In genomic region chr7:38428040-38428439, GRCh38 we compare ENCODE assay signal across 32 cellular contexts.
A peak's percentile ranks its signal among the peaks of the same experiment; 100 is the strongest.
DNase-seq lines count a peak whose midpoint lies in the region; ATAC-seq, FAIRE-seq and TF ChIP-seq lines count a peak whose summit lies in the region.
"Had no signal": no experiment of that assay in that cellular context is flagged by ENCODE, and none has a peak within 500 bp of the region (broad histone marks: within the 10 kb centered on the region; RNA-seq: fewer than 3 reads in every experiment).

No MANE protein-coding gene starts in this region.

- TF ChIP-seq CTCF in right atrium auricular region (IDR thresholded peaks at IDR 0.05) (no peak), astrocyte (IDR thresholded peaks at IDR 0.05; ENCODE audit: insufficient read depth, low read depth, low read length) (no peak), SK-N-SH (IDR thresholded peaks at IDR 0.05) (no peak)

- peaks cover 2% of the 10 kb centered on the region for H3K27me3 Mint-ChIP-seq in astrocyte (ENCODE audit: low read depth, unreplicated experiment)
- H3K27me3 Mint-ChIP-seq: activated naive CD8-positive, alpha-beta T cell treated with anti-CD3 and anti-CD28 coated beads, Interleukin-2, amount 10 ng/mL, durations not matched to agents 7 days and 5 days had no signal

- peak; percentile 60 for ATAC-seq in Right ventricle myocardium inferior
- ATAC-seq in left ventricle myocardium superior: peak; percentile 68
- ATAC-seq in GM18867 (IDR thresholded peaks at IDR 0.05; ENCODE audit: unreplicated experiment): no peak
- no peak for ATAC-seq in GM21447 (IDR thresholded peaks at IDR 0.05; ENCODE audit: unreplicated experiment)
- ATAC-seq: body of pancreas, gastroesophageal sphincter, HepG2, lower lobe of right lung had no signal

- TF ChIP-seq RAD21 in SK-N-SH (IDR thresholded peaks at IDR 0.05; ENCODE audit: low read length): no peak

- H3K4me1 ChIP-seq in right atrium auricular region (peaks cover 0 to 4% of the 10 kb centered on the region in 2 donors), astrocyte (ENCODE audit: insufficient read depth, low read length) (no peaks in the 10 kb centered on the region), SK-N-SH (ENCODE audit: control insufficient read depth in 1 of 2, insufficient read depth in 2 of 2, low read depth in 1 of 2, low read length in 1 of 2) (peaks cover 0 to 2% of the 10 kb centered on the region in 2 experiments; a peak in 1 of 4 replicates)
- H3K4me1 ChIP-seq: body of pancreas, HAP-1, lower lobe of right lung, neural progenitor cell had no signal

- POLR2A ChIA-PET in SK-N-SH (lab: Yijun Ruan, JAX): no interaction called here

- H3K4me2 ChIP-seq in astrocyte (ENCODE audit: low read length) (no peak overlapping the region), SK-N-SH (no peak overlapping the region)
- H3K4me2 ChIP-seq: BLaER1, neural progenitor cell had no signal

- H3K9ac ChIP-seq in astrocyte (ENCODE audit: low read length) (no peak overlapping the region), SK-N-SH (no peak overlapping the region)
- H3K9ac ChIP-seq: BLaER1, neural progenitor cell had no signal

- H2AFZ ChIP-seq in astrocyte (ENCODE audit: low read depth, low read length): no peak overlapping the region
- no peak overlapping the region for H2AFZ ChIP-seq in SK-N-SH (ENCODE audit: low read depth)
- H2AFZ ChIP-seq: neural progenitor cell had no signal

- H3K9me3 Mint-ChIP-seq in astrocyte (ENCODE audit: unreplicated experiment): no peaks in the 10 kb centered on the region
- H3K9me3 Mint-ChIP-seq: activated naive CD8-positive, alpha-beta T cell treated with anti-CD3 and anti-CD28 coated beads, Interleukin-2, amount 10 ng/mL, durations not matched to agents 7 days and 5 days; neural progenitor cell had no signal

- no peaks in the 10 kb centered on the region for H3K9me2 ChIP-seq in SK-N-SH

- TF ChIP-seq EP300 in SK-N-SH (IDR thresholded peaks at IDR 0.05; ENCODE audit: borderline replicate concordance in 1 of 2, low read depth in 1 of 2, low read length in 1 of 2): no peak

- H3K79me2 ChIP-seq in astrocyte (ENCODE audit: insufficient read depth, low read length) (no peaks in the 10 kb centered on the region), SK-N-SH (ENCODE audit: insufficient read depth) (no peaks in the 10 kb centered on the region)

- no peaks in the 10 kb centered on the region for H4K20me1 ChIP-seq in astrocyte (ENCODE audit: insufficient read depth, low read length)
- no peaks in the 10 kb centered on the region for H4K20me1 ChIP-seq in SK-N-SH (ENCODE audit: insufficient read depth)
- H4K20me1 ChIP-seq: BLaER1 had no signal

- no peak overlapping the region for H3K27ac Mint-ChIP-seq in astrocyte (ENCODE audit: unreplicated experiment)
- H3K27ac Mint-ChIP-seq: activated naive CD8-positive, alpha-beta T cell treated with anti-CD3 and anti-CD28 coated beads, Interleukin-2, amount 10 ng/mL, durations not matched to agents 7 days and 5 days; activated T-helper 17 cell treated with anti-CD3 and anti-CD28 coated beads, Interleukin-2, amount 50 U/mL, for 72 hours; neural progenitor cell; progenitor cell of endocrine pancreas had no signal

- H3K9me3 ChIP-seq in right atrium auricular region (no peaks in the 10 kb centered on the region), astrocyte (ENCODE audit: insufficient read depth, low read depth, low read length) (no peaks in the 10 kb centered on the region), SK-N-SH (no peaks in the 10 kb centered on the region)
- H3K9me3 ChIP-seq: BLaER1, body of pancreas, gastroesophageal sphincter, HAP-1, lower lobe of right lung had no signal

- no peak for DNase-seq in Right ventricle myocardium inferior (ENCODE audit: missing footprints)
- DNase-seq in right atrium auricular region (ENCODE audit: low spot score): no peak
- peak; percentile 6 for DNase-seq in astrocyte (ENCODE audit: low read depth)
- peak; percentile 32 for DNase-seq in left ventricle myocardium superior
- peak; percentile 52 for DNase-seq in superior temporal gyrus (ENCODE audit: extremely low spot score)
- no peak for DNase-seq in SK-N-SH
- DNase-seq: 8988T; activated B cell treated with CpG ODN at 0.5 μM for 24 hours; activated CD4-positive, alpha-beta T cell treated with anti-CD3 and anti-CD28 coated beads, Interleukin-2, amount 50 U/mL, for 48 hours; activated CD8-positive, alpha-beta memory T cell treated with anti-CD3 and anti-CD28 coated beads, Interleukin-2, amount 50 U/mL, for 4 hours; activated naive CD8-positive, alpha-beta T cell treated with anti-CD3 and anti-CD28 coated beads, Interleukin-2, amount 10 ng/mL, durations not matched to agents 7 days and 5 days; COR-L47; DND-41; effector CD4-positive, alpha-beta T cell; lower lobe of right lung; NCI-H1092; NCI-H187; NCI-H748 treated with DMSO at 0.1 percent for 48 hours; T1000 had no signal

- H3K27me3 ChIP-seq in right atrium auricular region (no peaks in the 10 kb centered on the region), astrocyte (ENCODE audit: insufficient read depth, low read length) (no peaks in the 10 kb centered on the region), SK-N-SH (ENCODE audit: insufficient read depth) (no peaks in the 10 kb centered on the region)
- H3K27me3 ChIP-seq: BLaER1, body of pancreas, gastroesophageal sphincter, neural progenitor cell had no signal

- 0% methylated on average over 1 of the region's 1 CpG for WGBS in SK-N-SH (ENCODE audit: low lambda C conversion rate)

- H3F3A ChIP-seq in SK-N-SH (replicated peaks; ENCODE audit: insufficient read depth): no peaks in the 10 kb centered on the region

- H3K36me3 ChIP-seq in right atrium auricular region (no peaks in the 10 kb centered on the region), astrocyte (ENCODE audit: insufficient read depth, low read length) (no peaks in the 10 kb centered on the region), SK-N-SH (replicated peaks in 1 of 2; ENCODE audit: control insufficient read depth in 1 of 2, insufficient read depth in 2 of 2, low read length in 1 of 2) (no peaks in the 10 kb centered on the region)
- H3K36me3 ChIP-seq: BLaER1, gastroesophageal sphincter, HAP-1, lower lobe of right lung, neural progenitor cell had no signal

- H3K27ac ChIP-seq in right atrium auricular region: no peak overlapping the region
- H3K27ac ChIP-seq in astrocyte (ENCODE audit: low read depth, low read length): no peak overlapping the region
- no peak overlapping the region for H3K27ac ChIP-seq in SK-N-SH (ENCODE audit: low read depth in 2 of 2, low read length in 1 of 2)
- H3K27ac ChIP-seq: BLaER1, body of pancreas, gastroesophageal sphincter, lower lobe of right lung, neural progenitor cell, RWPE1 had no signal

- FAIRE-seq in astrocyte (lab: Jason Lieb, UNC): no peak
- FAIRE-seq: GM12892, HepG2, islet of Langerhans had no signal

- no peaks in the 10 kb centered on the region for H3K36me3 Mint-ChIP-seq in astrocyte (ENCODE audit: low read depth, unreplicated experiment)

- no peak overlapping the region for H3K4me3 Mint-ChIP-seq in astrocyte (ENCODE audit: unreplicated experiment)
- H3K4me3 Mint-ChIP-seq: activated naive CD8-positive, alpha-beta T cell treated with anti-CD3 and anti-CD28 coated beads, Interleukin-2, amount 10 ng/mL, durations not matched to agents 7 days and 5 days; activated T-helper 17 cell treated with anti-CD3 and anti-CD28 coated beads, Interleukin-2, amount 50 U/mL, for 72 hours; neural progenitor cell had no signal

- intact Hi-C loops in Right ventricle myocardium inferior (cut with DNase I) (no loop called here), left ventricle myocardium superior (cut with micrococcal nuclease) (no loop called here)

- CTCF ChIA-PET in SK-N-SH (lab: Yijun Ruan, JAX): no interaction called here

- H3K4me3 ChIP-seq in right atrium auricular region (no peak overlapping the region), astrocyte (ENCODE audit: insufficient read depth, low read depth, low read length) (no peak overlapping the region), SK-N-SH (ENCODE audit: low read depth in 2 of 2, low read length in 1 of 2) (no peak overlapping the region)
- H3K4me3 ChIP-seq: BLaER1, body of pancreas, gastroesophageal sphincter, HAP-1, lower lobe of right lung, neural progenitor cell had no signal

- H3K4me1 Mint-ChIP-seq in astrocyte (ENCODE audit: low read depth, unreplicated experiment): no peaks in the 10 kb centered on the region
- H3K4me1 Mint-ChIP-seq: neural progenitor cell had no signal

TF ChIP-seq in SK-N-SH, 30 proteins besides CTCF, POLR2A, EP300 and RAD21:
- TF ChIP-seq MAX (IDR thresholded peaks at IDR 0.05; ENCODE audit: low read depth): no peak
- no peak for TF ChIP-seq RFX5 (IDR thresholded peaks at IDR 0.05; ENCODE audit: low read length)
- TF ChIP-seq FOXM1 (IDR thresholded peaks at IDR 0.05; ENCODE audit: low read depth): no peak
- no peak for TF ChIP-seq RCOR1 (IDR thresholded peaks at IDR 0.05; ENCODE audit: low read length)
- TF ChIP-seq YY1 (IDR thresholded peaks at IDR 0.05; ENCODE audit: low read depth): no peak

Comparison
In these comparisons a context has a peak if more than half of its experiments do, and no peak if none do; other contexts are left out.
1. DNase-seq: peak in astrocyte (single experiment), left ventricle myocardium superior (single experiment) and superior temporal gyrus (single experiment); none in Right ventricle myocardium inferior (single experiment), right atrium auricular region (single experiment) and SK-N-SH (single experiment).
2. ATAC-seq: peak in Right ventricle myocardium inferior (single experiment) and left ventricle myocardium superior (single experiment); none in GM18867 (single experiment) and GM21447 (single experiment).